1 cellular context compared by ENCODE assay signal in the genomic region with DNA sequence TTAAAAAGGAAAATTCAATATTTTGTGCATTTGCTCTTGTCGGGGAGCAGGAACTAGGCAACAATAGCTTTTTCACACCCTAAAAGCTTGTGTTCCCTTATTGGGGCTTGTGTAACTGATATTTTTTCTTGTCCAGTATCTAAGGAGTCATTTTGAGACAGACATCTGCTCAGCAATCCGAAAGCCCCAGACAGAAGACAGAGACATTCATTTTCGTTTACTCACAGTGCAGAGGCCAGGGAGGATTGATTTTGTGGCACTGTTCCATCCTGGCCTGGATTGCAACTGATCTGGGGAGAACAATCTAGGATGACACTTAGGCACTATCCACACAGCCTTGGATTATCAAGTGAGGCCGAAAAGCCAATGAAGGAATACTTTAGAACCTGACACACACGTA.
TF ChIP-seq lines count a peak whose summit lies in the region.

No MANE protein-coding gene starts in this region.

TF ChIP-seq in K562, 482 proteins besides CTCF, POLR2A, EP300 and RAD21:
- TF ChIP-seq EGR1 (conservative IDR thresholded peaks at IDR 0.05) = no peak
- TF ChIP-seq, protein P1, sequence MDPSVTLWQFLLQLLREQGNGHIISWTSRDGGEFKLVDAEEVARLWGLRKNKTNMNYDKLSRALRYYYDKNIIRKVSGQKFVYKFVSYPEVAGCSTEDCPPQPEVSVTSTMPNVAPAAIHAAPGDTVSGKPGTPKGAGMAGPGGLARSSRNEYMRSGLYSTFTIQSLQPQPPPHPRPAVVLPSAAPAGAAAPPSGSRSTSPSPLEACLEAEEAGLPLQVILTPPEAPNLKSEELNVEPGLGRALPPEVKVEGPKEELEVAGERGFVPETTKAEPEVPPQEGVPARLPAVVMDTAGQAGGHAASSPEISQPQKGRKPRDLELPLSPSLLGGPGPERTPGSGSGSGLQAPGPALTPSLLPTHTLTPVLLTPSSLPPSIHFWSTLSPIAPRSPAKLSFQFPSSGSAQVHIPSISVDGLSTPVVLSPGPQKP (CRISPR knock-in tag; IDR thresholded peaks at IDR 0.05) = no peak
- no peak for TF ChIP-seq SMAD3 (CRISPR knock-in tag; conservative IDR thresholded peaks at IDR 0.05)
- TF ChIP-seq SLC30A9 (CRISPR knock-in tag; IDR thresholded peaks at IDR 0.05) = no peak
- TF ChIP-seq PYGO2 (tag; IDR thresholded peaks at IDR 0.05) = no peak
- no peak for TF ChIP-seq NCOA1 (IDR thresholded peaks at IDR 0.05; ENCODE audit: low read depth)
- TF ChIP-seq NELFE (IDR thresholded peaks at IDR 0.05; ENCODE audit: insufficient read depth, insufficient read length) = no peak
- TF ChIP-seq, protein P2, sequence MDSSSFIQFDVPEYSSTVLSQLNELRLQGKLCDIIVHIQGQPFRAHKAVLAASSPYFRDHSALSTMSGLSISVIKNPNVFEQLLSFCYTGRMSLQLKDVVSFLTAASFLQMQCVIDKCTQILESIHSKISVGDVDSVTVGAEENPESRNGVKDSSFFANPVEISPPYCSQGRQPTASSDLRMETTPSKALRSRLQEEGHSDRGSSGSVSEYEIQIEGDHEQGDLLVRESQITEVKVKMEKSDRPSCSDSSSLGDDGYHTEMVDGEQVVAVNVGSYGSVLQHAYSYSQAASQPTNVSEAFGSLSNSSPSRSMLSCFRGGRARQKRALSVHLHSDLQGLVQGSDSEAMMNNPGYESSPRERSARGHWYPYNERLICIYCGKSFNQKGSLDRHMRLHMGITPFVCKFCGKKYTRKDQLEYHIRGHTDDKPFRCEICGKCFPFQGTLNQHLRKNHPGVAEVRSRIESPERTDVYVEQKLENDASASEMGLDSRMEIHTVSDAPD (CRISPR knock-in tag; IDR thresholded peaks at IDR 0.05) = no peak
- TF ChIP-seq, protein P3, sequence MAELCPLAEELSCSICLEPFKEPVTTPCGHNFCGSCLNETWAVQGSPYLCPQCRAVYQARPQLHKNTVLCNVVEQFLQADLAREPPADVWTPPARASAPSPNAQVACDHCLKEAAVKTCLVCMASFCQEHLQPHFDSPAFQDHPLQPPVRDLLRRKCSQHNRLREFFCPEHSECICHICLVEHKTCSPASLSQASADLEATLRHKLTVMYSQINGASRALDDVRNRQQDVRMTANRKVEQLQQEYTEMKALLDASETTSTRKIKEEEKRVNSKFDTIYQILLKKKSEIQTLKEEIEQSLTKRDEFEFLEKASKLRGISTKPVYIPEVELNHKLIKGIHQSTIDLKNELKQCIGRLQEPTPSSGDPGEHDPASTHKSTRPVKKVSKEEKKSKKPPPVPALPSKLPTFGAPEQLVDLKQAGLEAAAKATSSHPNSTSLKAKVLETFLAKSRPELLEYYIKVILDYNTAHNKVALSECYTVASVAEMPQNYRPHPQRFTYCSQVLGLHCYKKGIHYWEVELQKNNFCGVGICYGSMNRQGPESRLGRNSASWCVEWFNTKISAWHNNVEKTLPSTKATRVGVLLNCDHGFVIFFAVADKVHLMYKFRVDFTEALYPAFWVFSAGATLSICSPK (IDR thresholded peaks at IDR 0.05; ENCODE audit: borderline replicate concordance) = no peak
- TF ChIP-seq HDGF (IDR thresholded peaks at IDR 0.05) = no peak
- no peak for TF ChIP-seq ZNF347 (CRISPR knock-in tag; IDR thresholded peaks at IDR 0.05; ENCODE audit: low read depth)
